In the genomic region with DNA sequence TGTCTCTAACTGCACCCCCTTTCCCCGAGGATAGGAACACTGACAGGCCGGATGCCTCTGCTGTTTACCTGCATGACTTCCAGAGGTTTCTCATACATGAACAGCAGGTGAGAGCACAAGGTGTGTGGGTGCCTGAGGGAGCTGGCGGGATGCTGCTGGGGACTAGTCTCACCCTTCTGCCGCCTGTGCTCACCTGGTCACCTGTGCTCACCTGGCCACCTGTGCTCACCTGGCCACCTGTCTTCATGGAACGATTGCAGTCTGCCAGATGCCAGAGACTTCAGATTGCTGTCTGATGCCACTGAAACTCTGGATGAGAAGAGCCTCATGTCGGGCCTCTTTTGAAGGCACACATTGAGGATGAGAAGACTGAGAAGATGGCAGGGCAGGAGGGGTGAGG, we compare ENCODE assay signal across 15 cellular contexts.
A peak's percentile ranks its signal among the peaks of the same experiment; 100 is the strongest.
DNase-seq lines count a peak whose midpoint lies in the region; ATAC-seq and TF ChIP-seq lines count a peak whose summit lies in the region.
"Had no signal": no experiment of that assay in that cellular context is flagged by ENCODE, and none has a peak within 500 bp of the region (broad histone marks: within the 10 kb centered on the region; RNA-seq: fewer than 3 reads in every experiment).

No MANE protein-coding gene starts in this region.

- peak overlapping the region; percentile 47 for H3K27ac Mint-ChIP-seq in memory B cell

- no peak overlapping the region for H3K4me3 Mint-ChIP-seq in memory B cell
- H3K4me3 Mint-ChIP-seq: CD8-positive, alpha-beta memory T cell; H9 had no signal

- intact Hi-C loops in upper lobe of right lung (cut with DNase I) (no loop called here), tibial artery (cut with DNase I; ENCODE audit: low total_unique reads) (no loop called here)

- H3K9me3 ChIP-seq in upper lobe of right lung (no peaks in the 10 kb centered on the region), tibial artery (no peaks in the 10 kb centered on the region)
- H3K9me3 ChIP-seq: A549 had no signal

- H3K4me1 ChIP-seq in upper lobe of right lung = no peaks in the 10 kb centered on the region
- no peaks in the 10 kb centered on the region for H3K4me1 ChIP-seq in tibial artery

- H3K4me3 ChIP-seq in upper lobe of right lung (no peak overlapping the region), tibial artery (no peak overlapping the region)
- H3K4me3 ChIP-seq: A549 had no signal

- ATAC-seq in memory B cell (ENCODE audit: low read depth) (no peak), upper lobe of right lung (peak; percentile 22), HG02981 (IDR thresholded peaks at IDR 0.05; ENCODE audit: unreplicated experiment) (no peak)
- ATAC-seq: A549 had no signal

- DNase-seq in DMS53 (lab: John Stamatoyannopoulos, UW) = peak; percentile 83
- DNase-seq in NCI-H146 (lab: John Stamatoyannopoulos, UW) = peak; percentile 58
- no peak for DNase-seq in memory B cell (ENCODE audit: low spot score in 2 of 2)
- DNase-seq in upper lobe of right lung = no peak
- DNase-seq in tibial artery = no peak
- no peak for DNase-seq in stimulated activated CD8-positive, alpha-beta memory T cell treated with anti-CD3 and anti-CD28 coated beads, Interleukin-4, amount 100 ng/mL, for 48 hours
- DNase-seq: Calu3; CD8-positive, alpha-beta memory T cell; DMS 273 treated with DMSO at 0.1 percent for 48 hours; GF-D8; GOT3; H9; KBM-7 had no signal

- H3K9me3 Mint-ChIP-seq in memory B cell = no peaks in the 10 kb centered on the region
- H3K9me3 Mint-ChIP-seq: CD8-positive, alpha-beta memory T cell; H9 had no signal

- H3K4me1 Mint-ChIP-seq in memory B cell = peaks cover 20% of the 10 kb centered on the region
- H3K4me1 Mint-ChIP-seq: CD8-positive, alpha-beta memory T cell had no signal

- peaks cover 32% of the 10 kb centered on the region for H3K36me3 Mint-ChIP-seq in memory B cell

- peaks cover 5% of the 10 kb centered on the region for H3K36me3 ChIP-seq in upper lobe of right lung
- no peaks in the 10 kb centered on the region for H3K36me3 ChIP-seq in tibial artery

- no peaks in the 10 kb centered on the region for H3K27me3 Mint-ChIP-seq in memory B cell

- H3K27me3 ChIP-seq in upper lobe of right lung (no peaks in the 10 kb centered on the region), tibial artery (no peaks in the 10 kb centered on the region)

- no peak for TF ChIP-seq CTCF in upper lobe of right lung (IDR thresholded peaks at IDR 0.05)
- TF ChIP-seq CTCF in tibial artery (IDR thresholded peaks at IDR 0.05) = no peak

- H3K27ac ChIP-seq in upper lobe of right lung (no peak overlapping the region), tibial artery (no peak overlapping the region)
- H3K27ac ChIP-seq: A549 had no signal

Comparison
In these comparisons a context has a peak if more than half of its experiments do, and no peak if none do; other contexts are left out.
1. DNase-seq: peak in DMS53 (single experiment) and NCI-H146 (single experiment); none in memory B cell (0 of 2), upper lobe of right lung (single experiment), tibial artery (0 of 2) and stimulated activated CD8-positive, alpha-beta memory T cell treated with anti-CD3 and anti-CD28 coated beads, Interleukin-4, amount 100 ng/mL, for 48 hours (single experiment).